Comparison of ENCODE assay signal across 22 cellular contexts in genomic region chr5:79617539-79617938, GRCh38.
"Had no signal": no experiment of that assay in that cellular context is flagged by ENCODE, and none has a peak within 500 bp of the region (broad histone marks: within the 10 kb centered on the region; RNA-seq: fewer than 3 reads in every experiment).

No MANE protein-coding gene starts in this region.

- H2AFZ ChIP-seq: hepatocyte had no signal

- H3K4me3 ChIP-seq: body of pancreas, cardiac muscle cell, esophagus muscularis mucosa, hepatocyte, left lung, lung, spleen, upper lobe of right lung had no signal

- FAIRE-seq: endothelial cell of umbilical vein had no signal

- H3K27me3 ChIP-seq: body of pancreas, cardiac muscle cell, esophagus muscularis mucosa, hepatocyte, left lung, spleen, upper lobe of right lung had no signal

- H3K27ac Mint-ChIP-seq: activated CD4-positive, alpha-beta T cell treated with anti-CD3 and anti-CD28 coated beads, Interleukin-2, amount 10 ng/mL, durations not matched to agents 7 days and 5 days; activated CD8-positive, alpha-beta memory T cell treated with anti-CD3 and anti-CD28 coated beads, Interleukin-2, amount 10 ng/mL, durations not matched to agents 7 days and 5 days; activated CD8-positive, alpha-beta T cell treated with anti-CD3 and anti-CD28 coated beads for 36 hours; T-cell had no signal

- ATAC-seq: activated CD8-positive, alpha-beta memory T cell treated with anti-CD3 and anti-CD28 coated beads, Interleukin-2, amount 10 ng/mL, durations not matched to agents 7 days and 5 days; activated CD8-positive, alpha-beta T cell treated with anti-CD3 and anti-CD28 coated beads for 36 hours; body of pancreas; left lung; T-cell; upper lobe of right lung had no signal

- H3K4me3 Mint-ChIP-seq: activated CD4-positive, alpha-beta T cell treated with anti-CD3 and anti-CD28 coated beads, Interleukin-2, amount 10 ng/mL, durations not matched to agents 7 days and 5 days; activated CD8-positive, alpha-beta memory T cell treated with anti-CD3 and anti-CD28 coated beads, Interleukin-2, amount 10 ng/mL, durations not matched to agents 7 days and 5 days; activated CD8-positive, alpha-beta T cell treated with anti-CD3 and anti-CD28 coated beads for 36 hours had no signal

- H3K27ac ChIP-seq: body of pancreas, cardiac muscle cell, esophagus muscularis mucosa, hepatocyte, left lung, spleen, upper lobe of right lung, WERI-Rb-1 had no signal

- H3K27me3 Mint-ChIP-seq: activated CD4-positive, alpha-beta T cell treated with anti-CD3 and anti-CD28 coated beads, Interleukin-2, amount 10 ng/mL, durations not matched to agents 7 days and 5 days; activated CD8-positive, alpha-beta memory T cell treated with anti-CD3 and anti-CD28 coated beads, Interleukin-2, amount 10 ng/mL, durations not matched to agents 7 days and 5 days; activated CD8-positive, alpha-beta T cell treated with anti-CD3 and anti-CD28 coated beads for 36 hours; naive B cell; T-cell had no signal

- H3K9me3 ChIP-seq: body of pancreas had no signal

- DNase-seq: activated CD4-positive, alpha-beta T cell treated with anti-CD3 and anti-CD28 coated beads, Interleukin-2, amount 10 ng/mL, durations not matched to agents 7 days and 5 days; activated CD4-positive, CD25-positive, alpha-beta regulatory T cell treated with anti-CD3 and anti-CD28 coated beads, Interleukin-2, amount 50 U/mL, for 72 hours; activated CD8-positive, alpha-beta memory T cell treated with anti-CD3 and anti-CD28 coated beads, Interleukin-2, amount 10 ng/mL, durations not matched to agents 7 days and 5 days; activated CD8-positive, alpha-beta T cell treated with anti-CD3 and anti-CD28 coated beads for 36 hours; activated T-cell treated with anti-CD3 and anti-CD28 coated beads for 4 hours; body of pancreas; effector CD4-positive, alpha-beta T cell; glutamatergic neuron; kidney glomerular epithelial cell; left lung; naive B cell; spleen; stimulated activated CD4-positive, alpha-beta T cell treated with anti-CD3 and anti-CD28 coated beads, Interleukin-4, amount 100 ng/mL, for 1 hour; stimulated activated naive CD4-positive, alpha-beta T cell treated with Interleukin-2 at 50 U/mL for 16 hours; T-cell; upper lobe of right lung; WERI-Rb-1 had no signal

- H3K4me2 ChIP-seq: hepatocyte had no signal
